Comparison of ENCODE assay signal across 11 cellular contexts in genomic region chr11:102546427-102546826, GRCh38. TPM values are rescaled to one million over a fixed set of nuclear protein-coding genes. Genes with fewer than 3 reads are reported as not detected.
DNase-seq lines count a peak whose midpoint lies in the region; ATAC-seq and TF ChIP-seq lines count a peak whose summit lies in the region.
"Had no signal": no experiment of that assay in that cellular context is flagged by ENCODE, and none has a peak within 500 bp of the region (broad histone marks: within the 10 kb centered on the region; RNA-seq: fewer than 3 reads in every experiment).

No MANE protein-coding gene starts in this region.

- no peaks in the 10 kb centered on the region for H3K9me2 ChIP-seq in GM23338 (ENCODE audit: insufficient read depth)

- H3K4me2 ChIP-seq in GM23338, result no peak overlapping the region

- DNase-seq in GM23338 (ENCODE audit: low spot score) (no peak), naive B cell (peak; percentile 78), NCI-H1694 (lab: John Stamatoyannopoulos, UW) (no peak), NOMO-1 treated with DMSO at 0.1 percent for 48 hours (lab: John Stamatoyannopoulos, UW; ENCODE audit: unreplicated experiment) (no peak), NCI-H226 (no peak)
- DNase-seq in activated naive CD4-positive, alpha-beta T cell treated with anti-CD3 and anti-CD28 coated beads, Interleukin-2, amount 50 U/mL, for 16 hours, result no peak
- DNase-seq: amniotic stem cell, NCI-H446, transverse colon had no signal

- peaks cover 4% of the 10 kb centered on the region for H3K4me1 Mint-ChIP-seq in GM23338
- peaks cover 41 to 66% (median 58%) of the 10 kb centered on the region in 3 donors for H3K4me1 Mint-ChIP-seq in naive B cell

- H3K27ac Mint-ChIP-seq in GM23338 (no peak overlapping the region), naive B cell (peak overlapping the region; percentile 98 to 100 (median 100))

- H3K4me3 ChIP-seq in GM23338, result no peak overlapping the region
- H3K4me3 ChIP-seq: transverse colon had no signal

- no peaks in the 10 kb centered on the region for H3K36me3 Mint-ChIP-seq in GM23338 (ENCODE audit: low read depth)
- H3K36me3 Mint-ChIP-seq in naive B cell, result no peaks in the 10 kb centered on the region

- no peak overlapping the region for H3K27ac ChIP-seq in GM23338 (ENCODE audit: low read depth)
- H3K27ac ChIP-seq: transverse colon had no signal

- H3K4me3 Mint-ChIP-seq in GM23338 (no peak overlapping the region), naive B cell (peak overlapping the region; percentile 33 to 84 (median 62))

- H3K27me3 ChIP-seq in GM23338 (ENCODE audit: insufficient read depth), result no peaks in the 10 kb centered on the region
- H3K27me3 ChIP-seq: transverse colon had no signal

- H3K27me3 Mint-ChIP-seq in GM23338 (ENCODE audit: insufficient read depth, low read depth, poor library complexity) (no peaks in the 10 kb centered on the region), naive B cell (no peaks in the 10 kb centered on the region)

- H3K79me2 ChIP-seq in GM23338 (replicated peaks; ENCODE audit: insufficient read depth), result no peaks in the 10 kb centered on the region

- no peak for TF ChIP-seq CTCF in GM23338 (conservative IDR thresholded peaks at IDR 0.05; ENCODE audit: low read depth in 2 of 2)

- no peaks in the 10 kb centered on the region for H3K9me3 Mint-ChIP-seq in GM23338
- peaks cover 0 to 2% (median 0%) of the 10 kb centered on the region in 7 donors for H3K9me3 Mint-ChIP-seq in naive B cell

- no peaks in the 10 kb centered on the region for H3K36me3 ChIP-seq in GM23338 (ENCODE audit: insufficient read depth)
- H3K36me3 ChIP-seq: transverse colon had no signal

- peak overlapping the region; percentile 49; the same call in 1 of the 2 replicates for H2AFZ ChIP-seq in GM23338

- H3F3A ChIP-seq in GM23338 (replicated peaks; ENCODE audit: low read depth), result no peaks in the 10 kb centered on the region

- peak; percentile 52 for ATAC-seq in GM18870 (IDR thresholded peaks at IDR 0.05; ENCODE audit: unreplicated experiment)
- ATAC-seq in GM23338, result no peak
- ATAC-seq in HG03469 (IDR thresholded peaks at IDR 0.05; ENCODE audit: unreplicated experiment), result peak; percentile 33
- peak; percentile 70 to 71 for ATAC-seq in naive B cell (ENCODE audit: low read depth in 2 of 2)

- H3K4me1 ChIP-seq in GM23338 (ENCODE audit: insufficient read depth), result no peaks in the 10 kb centered on the region
- H3K4me1 ChIP-seq: transverse colon had no signal

- no peaks in the 10 kb centered on the region for H4K20me1 ChIP-seq in GM23338 (replicated peaks; ENCODE audit: insufficient read depth)

TF ChIP-seq in GM23338, 12 proteins besides CTCF, POLR2A, EP300 and RAD21:
- TF ChIP-seq EZH2phosphoT487 (IDR thresholded peaks at IDR 0.05; ENCODE audit: unreplicated experiment) (no peak), POLR2AphosphoS5 (IDR thresholded peaks at IDR 0.05; ENCODE audit: low read depth) (no peak), NANOG (IDR thresholded peaks at IDR 0.05; ENCODE audit: borderline replicate concordance) (no peak), ZNF462 (CRISPR knock-in tag; IDR thresholded peaks at IDR 0.05) (no peak), STAT1 (IDR thresholded peaks at IDR 0.05; ENCODE audit: unreplicated experiment) (no peak), ETS1 (IDR thresholded peaks at IDR 0.05) (no peak), ZNF331 (CRISPR knock-in tag; IDR thresholded peaks at IDR 0.05; ENCODE audit: low read depth) (no peak)

RNA-seq across cellular contexts. Expression of gene MMP7, which starts 15.9 kb away (rescaled TPM):
- not detected in 2 replicates for total RNA-seq in GM23338 (2014; rRNA removed; shearing (Covaris generic))
- not detected in 2 replicates for polyA plus RNA-seq in GM23338 (2016; fragmentation: Nextera tagmentation; extraction: Ambion mirVana)
- under 1 TPM in 2 of 6 donors, not detected in 4; 0.32 to 0.36 TPM for polyA plus RNA-seq in naive B cell (ENCODE audit: low read depth in 6 of 6)
- total RNA-seq: transverse colon had no signal
